ENCODE assay signal across 18 cellular contexts in the genomic region with DNA sequence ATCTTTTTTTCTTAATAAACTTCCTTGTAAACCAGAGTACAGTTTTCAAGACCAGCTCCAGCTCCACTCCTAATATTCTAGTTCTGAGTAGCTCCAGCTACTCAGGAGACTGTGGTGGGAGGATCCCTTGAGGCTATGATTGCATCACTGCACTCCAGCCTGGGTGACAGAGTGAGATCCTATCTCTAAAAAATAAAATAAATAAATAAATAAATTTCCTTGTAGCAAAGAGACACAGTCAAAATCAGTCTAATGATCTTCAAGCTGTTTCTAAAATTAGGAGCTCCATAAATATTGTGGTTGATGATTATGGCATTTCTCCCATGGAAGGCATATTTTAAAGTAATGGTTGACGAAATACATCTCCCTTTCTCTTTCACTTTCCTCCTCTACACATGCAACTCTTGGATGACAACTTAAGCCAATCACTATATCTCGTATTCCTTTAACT. TPM values are rescaled to one million over a fixed set of nuclear protein-coding genes. Genes with fewer than 3 reads are reported as not detected.
DNase-seq lines count a peak whose midpoint lies in the region; ATAC-seq lines count a peak whose summit lies in the region.
"Had no signal": no experiment of that assay in that cellular context is flagged by ENCODE, and none has a peak within 500 bp of the region (broad histone marks: within the 10 kb centered on the region; RNA-seq: fewer than 3 reads in every experiment).

No MANE protein-coding gene starts in this region.

- H3K27me3 Mint-ChIP-seq in activated T-cell treated with anti-CD3 and anti-CD28 coated beads, Interleukin-2, amount 50 U/mL, for 4 hours (ENCODE audit: low read depth) = peaks cover 1% of the 10 kb centered on the region

- peak; percentile 14 for DNase-seq in ACHN
- DNase-seq in HCEC 1CT = peak; percentile 25
- peak; percentile 74 for DNase-seq in adipocyte (ENCODE audit: low read depth)
- peak; percentile 41 for DNase-seq in hepatic stellate cell (ENCODE audit: low spot score)
- DNase-seq in left colon = no peak
- no peak for DNase-seq in activated T-cell treated with anti-CD3 and anti-CD28 coated beads, Interleukin-2, amount 50 U/mL, for 4 hours
- DNase-seq: activated T-cell treated with anti-CD3 and anti-CD28 coated beads for 4 hours; AML-193; colonic mucosa; H7; NCI-H1092; NCI-H2171 treated with DMSO at 0.1 percent for 48 hours; stimulated activated CD4-positive, alpha-beta T cell treated with anti-CD3 and anti-CD28 coated beads, Interleukin-15, amount 100 ng/mL, for 24 hours; tibial artery had no signal

- H3K36me3 Mint-ChIP-seq in activated T-cell treated with anti-CD3 and anti-CD28 coated beads, Interleukin-2, amount 50 U/mL, for 4 hours (ENCODE audit: insufficient read depth) = peaks cover 2% of the 10 kb centered on the region

- peaks cover 3% of the 10 kb centered on the region for H3K4me1 ChIP-seq in adipocyte (ENCODE audit: control insufficient read depth, insufficient read depth, low read length)
- H3K4me1 ChIP-seq: colonic mucosa, foreskin keratinocyte, tibial artery had no signal

- H3K9me3 ChIP-seq in adipocyte (ENCODE audit: control insufficient read depth, low read length) = no peaks in the 10 kb centered on the region
- H3K9me3 ChIP-seq: colonic mucosa, tibial artery had no signal

- H3K4me3 ChIP-seq in adipocyte (ENCODE audit: low read length) = peak overlapping the region; percentile 69
- H3K4me3 ChIP-seq: colonic mucosa, tibial artery had no signal

- intact Hi-C loops in left colon (cut with DNase I, micrococcal nuclease) = no loop called here

- peaks cover 16% of the 10 kb centered on the region for H3K27me3 ChIP-seq in adipocyte (replicated peaks; ENCODE audit: control insufficient read depth, insufficient read depth, low read length)
- H3K27me3 ChIP-seq: colonic mucosa had no signal

- no peak overlapping the region for H3K4me3 Mint-ChIP-seq in activated T-cell treated with anti-CD3 and anti-CD28 coated beads, Interleukin-2, amount 50 U/mL, for 4 hours

- ATAC-seq in left colon (no peak), HG03139 (IDR thresholded peaks at IDR 0.05; ENCODE audit: unreplicated experiment) (no peak), GM18861 (IDR thresholded peaks at IDR 0.05; ENCODE audit: unreplicated experiment) (no peak)
- ATAC-seq in activated T-cell treated with anti-CD3 and anti-CD28 coated beads, Interleukin-2, amount 50 U/mL, for 4 hours = no peak
- ATAC-seq: activated CD4-positive, CD25-positive, alpha-beta regulatory T cell treated with anti-CD3 and anti-CD28 coated beads, Interleukin-2, amount 50 U/mL, for 24 hours; foreskin keratinocyte had no signal

- in situ Hi-C loops in ACHN (cut with HindIII; ENCODE audit: low pct_ligation_motif_present, low pct_unique_long_range_greater_than_20kb, low sequenced_read_pairs) = no loop called here

- no peaks in the 10 kb centered on the region for H3K36me3 ChIP-seq in adipocyte (ENCODE audit: control insufficient read depth, insufficient read depth, low read length, severe bottlenecking)
- H3K36me3 ChIP-seq: colonic mucosa, tibial artery had no signal

- peaks cover 2% of the 10 kb centered on the region for H3K4me1 Mint-ChIP-seq in activated T-cell treated with anti-CD3 and anti-CD28 coated beads, Interleukin-2, amount 50 U/mL, for 4 hours (ENCODE audit: low read depth)

- peak overlapping the region; percentile 40 for H3K9ac ChIP-seq in adipocyte (ENCODE audit: low read length)

- H3K9me3 Mint-ChIP-seq in activated T-cell treated with anti-CD3 and anti-CD28 coated beads, Interleukin-2, amount 50 U/mL, for 4 hours = no peaks in the 10 kb centered on the region

RNA-seq across cellular contexts. Expression of gene TAOK1, which starts 42.3 kb away (rescaled TPM):
- 10 to 100 TPM; 50.6 to 54.9 TPM for total RNA-seq in left colon
- total RNA-seq in activated T-cell treated with anti-CD3 and anti-CD28 coated beads, Interleukin-2, amount 50 U/mL, for 4 hours = 10 to 100 TPM; 35.6 to 42.4 (median 37.4) TPM

RNA-seq across cellular contexts. Expression of gene NUFIP2, which starts 53.9 kb away (rescaled TPM):
- 10 to 100 TPM; 42.4 to 47.2 TPM for total RNA-seq in left colon
- 10 to 100 TPM; 59.6 to 63.4 (median 60.9) TPM for total RNA-seq in activated T-cell treated with anti-CD3 and anti-CD28 coated beads, Interleukin-2, amount 50 U/mL, for 4 hours

Comparison
In these comparisons a context has a peak if more than half of its experiments do, and no peak if none do; other contexts are left out.
1. DNase-seq: peak in ACHN (single experiment), HCEC 1CT (single experiment), adipocyte (single experiment) and hepatic stellate cell (single experiment); none in left colon (0 of 2) and activated T-cell treated with anti-CD3 and anti-CD28 coated beads, Interleukin-2, amount 50 U/mL, for 4 hours (single experiment).